Comparison of ENCODE assay signal across 9 cellular contexts in the genomic region with DNA sequence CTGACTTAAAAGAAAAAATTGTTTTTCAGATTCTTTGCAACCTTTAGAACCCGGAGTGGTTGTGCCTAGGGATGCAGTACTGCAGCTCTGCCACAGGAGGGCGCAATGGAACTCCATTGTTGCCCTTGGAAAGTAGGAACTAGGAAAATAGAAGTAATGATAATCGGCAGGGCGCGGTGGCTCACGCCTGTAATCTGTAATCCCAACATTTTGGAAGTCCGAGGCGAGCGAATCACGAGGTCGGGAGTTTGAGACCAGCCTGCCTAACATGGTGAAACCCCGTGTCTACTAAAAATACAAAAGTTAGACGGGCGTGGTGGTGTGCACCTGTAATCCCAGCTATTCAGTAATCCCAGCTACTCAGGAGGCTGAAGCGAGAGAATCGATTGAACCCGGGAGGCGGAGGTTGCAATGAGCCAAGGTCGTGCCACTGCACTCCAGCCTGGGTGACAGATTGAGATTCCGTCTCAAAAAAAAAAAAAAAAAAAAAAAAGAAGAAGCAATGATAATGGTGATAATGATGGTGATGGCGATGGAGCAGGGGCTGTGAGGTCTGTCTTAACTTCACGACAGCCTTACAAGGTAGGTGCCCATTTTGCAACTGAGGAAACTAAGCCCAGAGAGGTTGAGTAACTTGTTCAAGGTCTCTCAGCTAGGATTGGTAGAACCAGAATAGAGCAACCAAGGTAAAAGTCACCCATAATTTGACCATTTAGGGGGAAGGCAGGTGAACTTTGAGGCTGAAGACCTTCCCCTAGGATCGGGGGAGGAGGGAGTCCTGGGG. TPM values are rescaled to one million over a fixed set of nuclear protein-coding genes. Genes with fewer than 3 reads are reported as not detected.
A peak's percentile ranks its signal among the peaks of the same experiment; 100 is the strongest.
DNase-seq lines count a peak whose midpoint lies in the region; TF ChIP-seq lines count a peak whose summit lies in the region.
"Had no signal": no experiment of that assay in that cellular context is flagged by ENCODE, and none has a peak within 500 bp of the region (broad histone marks: within the 10 kb centered on the region; RNA-seq: fewer than 3 reads in every experiment).

No MANE protein-coding gene starts in this region.

- H3K27ac Mint-ChIP-seq in HFFc6 = no peak overlapping the region

- H3K4me2 ChIP-seq in hepatocyte = no peak overlapping the region

- H3K4me1 ChIP-seq in BE2C (no peaks in the 10 kb centered on the region), ascending aorta (peaks cover 4 to 5% of the 10 kb centered on the region in 2 donors), hepatocyte (ENCODE audit: insufficient read depth) (peaks cover 2% of the 10 kb centered on the region)

- H3K9me3 ChIP-seq in BE2C = no peaks in the 10 kb centered on the region
- no peaks in the 10 kb centered on the region for H3K9me3 ChIP-seq in ascending aorta
- no peaks in the 10 kb centered on the region for H3K9me3 ChIP-seq in hepatocyte (ENCODE audit: low read depth)

- H3K79me2 ChIP-seq in hepatocyte = no peaks in the 10 kb centered on the region

- H3K27me3 ChIP-seq in BE2C (0 out of 2 replicates have a peak, but pooled peaks cover 9% of the 10 kb centered on the region), ascending aorta (no peaks in the 10 kb centered on the region), hepatocyte (no peaks in the 10 kb centered on the region)

- H3K36me3 Mint-ChIP-seq in HFFc6 (ENCODE audit: low read depth) = no peaks in the 10 kb centered on the region

- H3K27ac ChIP-seq in ascending aorta (peak overlapping the region; percentile 46 to 81), hepatocyte (no peak overlapping the region)

- H3K9me3 Mint-ChIP-seq in HFFc6 = no peaks in the 10 kb centered on the region; the same call in 1 of the 2 replicates

- no peak overlapping the region for H3K4me3 ChIP-seq in BE2C (ENCODE audit: low read depth, low read length)
- H3K4me3 ChIP-seq in ascending aorta = no peak overlapping the region
- H3K4me3 ChIP-seq in hepatocyte = no peak overlapping the region

- no peak overlapping the region for H2AFZ ChIP-seq in hepatocyte

- no peak overlapping the region for H3K4me3 Mint-ChIP-seq in HFFc6

- no peaks in the 10 kb centered on the region for H4K20me1 ChIP-seq in hepatocyte (ENCODE audit: insufficient read depth, poor library complexity, severe bottlenecking)

- H3K27me3 Mint-ChIP-seq in HFFc6 (ENCODE audit: insufficient read depth) = peaks cover 7% of the 10 kb centered on the region

- 44% methylated on average over 22 of the region's 23 CpGs for WGBS in hepatocyte (ENCODE audit: low lambda C conversion rate, missing lambda C conversion rate)

- no peaks in the 10 kb centered on the region for H3K9me2 ChIP-seq in hepatocyte (replicated peaks; ENCODE audit: insufficient read depth)

- no peaks in the 10 kb centered on the region for H3K36me3 ChIP-seq in BE2C
- no peaks in the 10 kb centered on the region for H3K36me3 ChIP-seq in ascending aorta
- H3K36me3 ChIP-seq in hepatocyte (replicated peaks; ENCODE audit: insufficient read depth, low read depth) = no peaks in the 10 kb centered on the region

- DNase-seq in BE2C = peak; percentile 37
- DNase-seq in HFFc6 = peak; percentile 13
- DNase-seq in SW480 (ENCODE audit: low spot score) = peak; percentile 26
- peak in 1 of 2 donors; percentile 84 for DNase-seq in ascending aorta (ENCODE audit: low spot score in 2 of 2)
- peak; percentile 64 for DNase-seq in hepatocyte (ENCODE audit: low spot score)
- DNase-seq in stimulated activated CD4-positive, alpha-beta T cell treated with anti-CD3 and anti-CD28 coated beads, Interleukin-2, amount 100 ng/mL, for 4 hours (ENCODE audit: low read depth) = peak; percentile 28
- DNase-seq in cortex of kidney (lab: John Stamatoyannopoulos, UW) = no peak
- no peak for DNase-seq in NCI-H774 (lab: John Stamatoyannopoulos, UW)

- TF ChIP-seq CTCF in BE2C (IDR thresholded peaks at IDR 0.05; ENCODE audit: low read depth, low read length) (peak; percentile 91), HFFc6 (IDR thresholded peaks at IDR 0.05) (peak; percentile 96), ascending aorta (IDR thresholded peaks at IDR 0.05) (peak; percentile 85 to 97 (median 95)), hepatocyte (IDR thresholded peaks at IDR 0.05; ENCODE audit: poor library complexity) (peak; percentile 89)

- intact Hi-C loops in ascending aorta (cut with DNase I) = loop anchor here (1.0 kb wide), 1 partner anchor 26 kb away; no protein-coding TSS in a partner anchor

- peaks cover 15% of the 10 kb centered on the region for H3K4me1 Mint-ChIP-seq in HFFc6 (ENCODE audit: low read depth)

RNA-seq across cellular contexts. Expression of gene ADAMTS10, which starts 5.5 kb away (rescaled TPM):
- polyA plus RNA-seq in BE2C (2012; ENCODE audit: insufficient read depth, insufficient read length, low read depth) = 1.4 TPM
- 1 to 10 TPM in 4 of 6 experiments, under 1 TPM in 2; 0.78 to 2.1 (median 1.5) TPM for total RNA-seq in HFFc6 (2021; fragmentation: NEBNext Ultra II Directional; extraction: Animal tissue kit (Norgen Biotek cat#: 25700))
- total RNA-seq in ascending aorta = 184 TPM
- 22.1 and 31.9 TPM in 2 replicates for total RNA-seq in hepatocyte
- 15.8 and 28.5 TPM in 2 replicates for polyA plus RNA-seq in hepatocyte

RNA-seq across cellular contexts. Expression of gene NFILZ, which starts 14.4 kb away (rescaled TPM):
- not detected for polyA plus RNA-seq in BE2C (2012; ENCODE audit: insufficient read depth, insufficient read length, low read depth)
- not detected for total RNA-seq in HFFc6 (2021; fragmentation: NEBNext Ultra II Directional; extraction: Animal tissue kit (Norgen Biotek cat#: 25700))
- total RNA-seq in ascending aorta (not detected), hepatocyte (not detected in 2 replicates)
- not detected in 2 replicates for polyA plus RNA-seq in hepatocyte
- total RNA-seq: left colon had no signal

RNA-seq across cellular contexts. Expression of gene MYO1F, which starts 38.8 kb away (rescaled TPM):
- polyA plus RNA-seq in BE2C (2012; ENCODE audit: insufficient read depth, insufficient read length, low read depth) = not detected
- total RNA-seq in HFFc6 (2021; fragmentation: NEBNext Ultra II Directional; extraction: Animal tissue kit (Norgen Biotek cat#: 25700)) = under 1 TPM; 0.09 to 0.28 (median 0.19) TPM
- total RNA-seq in ascending aorta (5.0 TPM), hepatocyte (0.13 and 0.92 TPM in 2 replicates)
- 1.0 and 3.1 TPM in 2 replicates for polyA plus RNA-seq in hepatocyte

Comparison
In these comparisons a context has a peak if more than half of its experiments do, and no peak if none do; other contexts are left out.
1. DNase-seq: peak in BE2C (single experiment), HFFc6 (single experiment), SW480 (single experiment), hepatocyte (single experiment) and stimulated activated CD4-positive, alpha-beta T cell treated with anti-CD3 and anti-CD28 coated beads, Interleukin-2, amount 100 ng/mL, for 4 hours (single experiment); none in cortex of kidney (single experiment) and NCI-H774 (single experiment).
2. Peak in every context shown above with its lines, with median percentiles within 50 percentile points of each other: CTCF ChIP-seq.